In the genomic region with DNA sequence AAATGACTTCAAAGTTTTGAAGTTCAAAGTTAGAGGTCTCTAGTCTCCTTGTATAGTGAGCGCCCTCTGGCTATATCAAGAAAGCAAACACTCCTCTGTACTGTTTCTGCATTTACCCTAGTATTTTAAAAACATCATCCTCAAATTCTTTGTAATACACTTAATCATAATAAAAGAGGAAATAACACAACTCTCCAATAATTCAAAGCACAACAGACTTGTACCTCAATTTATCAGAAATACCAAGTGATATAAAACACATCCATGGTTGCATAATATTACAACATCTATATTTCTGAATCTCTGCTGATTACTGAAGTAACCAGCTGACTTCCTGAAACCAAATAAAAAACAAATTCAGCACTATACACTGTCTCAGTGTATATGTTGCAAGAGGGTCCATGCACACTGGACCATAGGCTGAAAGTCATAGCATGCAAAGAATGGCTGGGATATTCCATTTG, we compare ENCODE assay signal across 2 cellular contexts.
TF ChIP-seq lines count a peak whose summit lies in the region.

No MANE protein-coding gene starts in this region.

TF ChIP-seq in HCT116, 20 proteins besides CTCF, POLR2A, EP300 and RAD21 (continued from another document):
- TF ChIP-seq, protein P1, sequence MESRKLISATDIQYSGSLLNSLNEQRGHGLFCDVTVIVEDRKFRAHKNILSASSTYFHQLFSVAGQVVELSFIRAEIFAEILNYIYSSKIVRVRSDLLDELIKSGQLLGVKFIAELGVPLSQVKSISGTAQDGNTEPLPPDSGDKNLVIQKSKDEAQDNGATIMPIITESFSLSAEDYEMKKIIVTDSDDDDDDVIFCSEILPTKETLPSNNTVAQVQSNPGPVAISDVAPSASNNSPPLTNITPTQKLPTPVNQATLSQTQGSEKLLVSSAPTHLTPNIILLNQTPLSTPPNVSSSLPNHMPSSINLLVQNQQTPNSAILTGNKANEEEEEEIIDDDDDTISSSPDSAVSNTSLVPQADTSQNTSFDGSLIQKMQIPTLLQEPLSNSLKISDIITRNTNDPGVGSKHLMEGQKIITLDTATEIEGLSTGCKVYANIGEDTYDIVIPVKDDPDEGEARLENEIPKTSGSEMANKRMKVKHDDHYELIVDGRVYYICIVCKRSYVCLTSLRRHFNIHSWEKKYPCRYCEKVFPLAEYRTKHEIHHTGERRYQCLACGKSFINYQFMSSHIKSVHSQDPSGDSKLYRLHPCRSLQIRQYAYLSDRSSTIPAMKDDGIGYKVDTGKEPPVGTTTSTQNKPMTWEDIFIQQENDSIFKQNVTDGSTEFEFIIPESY (IDR thresholded peaks at IDR 0.05; ENCODE audit: extremely low read depth, insufficient replicate concordance, low read length), result no peak
- no peak for TF ChIP-seq SIN3A (IDR thresholded peaks at IDR 0.05; ENCODE audit: low read depth)
- TF ChIP-seq ZNF274 (IDR thresholded peaks at IDR 0.05; ENCODE audit: low read depth, low read length), result no peak
- TF ChIP-seq, protein P2, sequence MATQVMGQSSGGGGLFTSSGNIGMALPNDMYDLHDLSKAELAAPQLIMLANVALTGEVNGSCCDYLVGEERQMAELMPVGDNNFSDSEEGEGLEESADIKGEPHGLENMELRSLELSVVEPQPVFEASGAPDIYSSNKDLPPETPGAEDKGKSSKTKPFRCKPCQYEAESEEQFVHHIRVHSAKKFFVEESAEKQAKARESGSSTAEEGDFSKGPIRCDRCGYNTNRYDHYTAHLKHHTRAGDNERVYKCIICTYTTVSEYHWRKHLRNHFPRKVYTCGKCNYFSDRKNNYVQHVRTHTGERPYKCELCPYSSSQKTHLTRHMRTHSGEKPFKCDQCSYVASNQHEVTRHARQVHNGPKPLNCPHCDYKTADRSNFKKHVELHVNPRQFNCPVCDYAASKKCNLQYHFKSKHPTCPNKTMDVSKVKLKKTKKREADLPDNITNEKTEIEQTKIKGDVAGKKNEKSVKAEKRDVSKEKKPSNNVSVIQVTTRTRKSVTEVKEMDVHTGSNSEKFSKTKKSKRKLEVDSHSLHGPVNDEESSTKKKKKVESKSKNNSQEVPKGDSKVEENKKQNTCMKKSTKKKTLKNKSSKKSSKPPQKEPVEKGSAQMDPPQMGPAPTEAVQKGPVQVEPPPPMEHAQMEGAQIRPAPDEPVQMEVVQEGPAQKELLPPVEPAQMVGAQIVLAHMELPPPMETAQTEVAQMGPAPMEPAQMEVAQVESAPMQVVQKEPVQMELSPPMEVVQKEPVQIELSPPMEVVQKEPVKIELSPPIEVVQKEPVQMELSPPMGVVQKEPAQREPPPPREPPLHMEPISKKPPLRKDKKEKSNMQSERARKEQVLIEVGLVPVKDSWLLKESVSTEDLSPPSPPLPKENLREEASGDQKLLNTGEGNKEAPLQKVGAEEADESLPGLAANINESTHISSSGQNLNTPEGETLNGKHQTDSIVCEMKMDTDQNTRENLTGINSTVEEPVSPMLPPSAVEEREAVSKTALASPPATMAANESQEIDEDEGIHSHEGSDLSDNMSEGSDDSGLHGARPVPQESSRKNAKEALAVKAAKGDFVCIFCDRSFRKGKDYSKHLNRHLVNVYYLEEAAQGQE (IDR thresholded peaks at IDR 0.05; ENCODE audit: low read depth), result no peak
- no peak for TF ChIP-seq YY1 (IDR thresholded peaks at IDR 0.05; ENCODE audit: extremely low read depth, insufficient replicate concordance, low read depth, low read length)
- no peak for TF ChIP-seq SP1 (IDR thresholded peaks at IDR 0.05; ENCODE audit: low read depth)
- no peak for TF ChIP-seq CBX3 (IDR thresholded peaks at IDR 0.05; ENCODE audit: low read depth)
- no peak for TF ChIP-seq JUND (IDR thresholded peaks at IDR 0.05)

TF ChIP-seq in GM12878, 131 proteins besides CTCF, POLR2A, EP300 and RAD21 (continued from another document):
- TF ChIP-seq, protein P3, sequence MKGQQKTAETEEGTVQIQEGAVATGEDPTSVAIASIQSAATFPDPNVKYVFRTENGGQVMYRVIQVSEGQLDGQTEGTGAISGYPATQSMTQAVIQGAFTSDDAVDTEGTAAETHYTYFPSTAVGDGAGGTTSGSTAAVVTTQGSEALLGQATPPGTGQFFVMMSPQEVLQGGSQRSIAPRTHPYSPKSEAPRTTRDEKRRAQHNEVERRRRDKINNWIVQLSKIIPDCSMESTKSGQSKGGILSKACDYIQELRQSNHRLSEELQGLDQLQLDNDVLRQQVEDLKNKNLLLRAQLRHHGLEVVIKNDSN (IDR thresholded peaks at IDR 0.05; ENCODE audit: borderline replicate concordance, extremely low read length, insufficient read depth, low read depth, low read length), result no peak
- TF ChIP-seq BRCA1 (IDR thresholded peaks at IDR 0.05; ENCODE audit: low read depth, low read length) (no peak), MYB (IDR thresholded peaks at IDR 0.05; ENCODE audit: borderline replicate concordance, low read depth, low read length) (no peak), FOS (IDR thresholded peaks at IDR 0.05; ENCODE audit: borderline replicate concordance, extremely low read depth, insufficient read length) (no peak), RUNX3 (IDR thresholded peaks at IDR 0.05; ENCODE audit: low read length) (no peak)
- TF ChIP-seq, protein P4, sequence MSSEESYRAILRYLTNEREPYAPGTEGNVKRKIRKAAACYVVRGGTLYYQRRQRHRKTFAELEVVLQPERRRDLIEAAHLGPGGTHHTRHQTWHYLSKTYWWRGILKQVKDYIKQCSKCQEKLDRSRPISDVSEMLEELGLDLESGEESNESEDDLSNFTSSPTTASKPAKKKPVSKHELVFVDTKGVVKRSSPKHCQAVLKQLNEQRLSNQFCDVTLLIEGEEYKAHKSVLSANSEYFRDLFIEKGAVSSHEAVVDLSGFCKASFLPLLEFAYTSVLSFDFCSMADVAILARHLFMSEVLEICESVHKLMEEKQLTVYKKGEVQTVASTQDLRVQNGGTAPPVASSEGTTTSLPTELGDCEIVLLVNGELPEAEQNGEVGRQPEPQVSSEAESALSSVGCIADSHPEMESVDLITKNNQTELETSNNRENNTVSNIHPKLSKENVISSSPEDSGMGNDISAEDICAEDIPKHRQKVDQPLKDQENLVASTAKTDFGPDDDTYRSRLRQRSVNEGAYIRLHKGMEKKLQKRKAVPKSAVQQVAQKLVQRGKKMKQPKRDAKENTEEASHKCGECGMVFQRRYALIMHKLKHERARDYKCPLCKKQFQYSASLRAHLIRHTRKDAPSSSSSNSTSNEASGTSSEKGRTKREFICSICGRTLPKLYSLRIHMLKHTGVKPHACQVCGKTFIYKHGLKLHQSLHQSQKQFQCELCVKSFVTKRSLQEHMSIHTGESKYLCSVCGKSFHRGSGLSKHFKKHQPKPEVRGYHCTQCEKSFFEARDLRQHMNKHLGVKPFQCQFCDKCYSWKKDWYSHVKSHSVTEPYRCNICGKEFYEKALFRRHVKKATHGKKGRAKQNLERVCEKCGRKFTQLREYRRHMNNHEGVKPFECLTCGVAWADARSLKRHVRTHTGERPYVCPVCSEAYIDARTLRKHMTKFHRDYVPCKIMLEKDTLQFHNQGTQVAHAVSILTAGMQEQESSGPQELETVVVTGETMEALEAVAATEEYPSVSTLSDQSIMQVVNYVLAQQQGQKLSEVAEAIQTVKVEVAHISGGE (CRISPR knock-in tag; IDR thresholded peaks at IDR 0.05), result no peak
